ENCODE assay signal across 10 cellular contexts in the genomic region with DNA sequence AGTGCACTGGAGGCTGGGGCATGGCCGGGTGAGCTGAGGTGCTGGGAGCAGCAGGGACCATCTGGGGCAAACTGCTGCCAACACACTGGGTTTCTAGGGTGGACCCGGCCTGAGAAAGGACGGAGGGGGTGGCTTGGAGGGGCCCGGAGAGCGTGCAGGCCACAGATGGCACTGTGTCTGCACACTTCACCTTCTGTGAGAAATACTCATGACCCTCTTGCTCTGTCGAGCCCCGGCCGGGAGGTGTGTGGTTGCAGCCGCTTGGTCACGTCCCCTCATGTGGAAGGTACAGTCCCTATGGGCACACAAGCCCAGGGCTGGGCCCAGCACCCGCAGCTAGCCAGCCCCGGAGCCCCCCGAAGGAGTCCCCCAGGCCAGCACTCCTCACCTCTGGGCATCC. TPM values are rescaled to one million over a fixed set of nuclear protein-coding genes. Genes with fewer than 3 reads are reported as not detected.
DNase-seq lines count a peak whose midpoint lies in the region; ATAC-seq and TF ChIP-seq lines count a peak whose summit lies in the region.
"Had no signal": no experiment of that assay in that cellular context is flagged by ENCODE, and none has a peak within 500 bp of the region (broad histone marks: within the 10 kb centered on the region; RNA-seq: fewer than 3 reads in every experiment).

No MANE protein-coding gene starts in this region.

- no peaks in the 10 kb centered on the region for H3K27me3 ChIP-seq in CD4-positive, alpha-beta T cell (ENCODE audit: control insufficient read depth, insufficient read depth, low read length)

- peak overlapping the region; percentile 83 for H3K27ac Mint-ChIP-seq in CD4-positive, alpha-beta T cell
- no peak overlapping the region for H3K27ac Mint-ChIP-seq in glutamatergic neuron (ENCODE audit: unreplicated experiment)

- DNase-seq in CD4-positive, alpha-beta T cell = no peak
- DNase-seq in glutamatergic neuron (peak; percentile 37), NCI-H82 treated with DMSO at 0.1 percent for 48 hours (lab: John Stamatoyannopoulos, UW; ENCODE audit: unreplicated experiment) (no peak), NCI-H1092 treated with DMSO at 0.1 percent for 48 hours (lab: John Stamatoyannopoulos, UW) (no peak)
- DNase-seq: activated CD4-positive, alpha-beta T cell treated with anti-CD3 and anti-CD28 coated beads, Interleukin-2, amount 50 U/mL, for 48 hours; NCI-H1417 had no signal

- CTCF ChIA-PET in CD4-positive, alpha-beta T cell (lab: Charles Lee) = no interaction called here

- intact Hi-C loops in CD4-positive, alpha-beta T cell (cut with DNase I, micrococcal nuclease) = no loop called here

- peaks cover 42% of the 10 kb centered on the region for H3K4me1 Mint-ChIP-seq in CD4-positive, alpha-beta T cell (ENCODE audit: low read depth)
- peaks cover 13% of the 10 kb centered on the region for H3K4me1 Mint-ChIP-seq in glutamatergic neuron (ENCODE audit: low read depth, unreplicated experiment)

- no peaks in the 10 kb centered on the region for H3K36me3 Mint-ChIP-seq in CD4-positive, alpha-beta T cell (ENCODE audit: low read depth)
- peaks cover 4% of the 10 kb centered on the region for H3K36me3 Mint-ChIP-seq in glutamatergic neuron (ENCODE audit: unreplicated experiment)

- H3K4me3 Mint-ChIP-seq in CD4-positive, alpha-beta T cell = peak overlapping the region; percentile 62
- H3K4me3 Mint-ChIP-seq in glutamatergic neuron (ENCODE audit: unreplicated experiment) = no peak overlapping the region

- H3K9me3 Mint-ChIP-seq in CD4-positive, alpha-beta T cell = no peaks in the 10 kb centered on the region
- peaks cover 11% of the 10 kb centered on the region for H3K9me3 Mint-ChIP-seq in glutamatergic neuron (ENCODE audit: unreplicated experiment)

- peak; percentile 30 for ATAC-seq in CD4-positive, alpha-beta T cell (ENCODE audit: poor library complexity)
- ATAC-seq in GM19438 (IDR thresholded peaks at IDR 0.05; ENCODE audit: low read depth, unreplicated experiment) = peak; percentile 19
- ATAC-seq in HG03520 (IDR thresholded peaks at IDR 0.05; ENCODE audit: unreplicated experiment) = peak; percentile 11
- no peak for ATAC-seq in HG02840 (IDR thresholded peaks at IDR 0.05; ENCODE audit: low FRiP score, unreplicated experiment)
- no peak for ATAC-seq in HG03565 (IDR thresholded peaks at IDR 0.05; ENCODE audit: unreplicated experiment)

- no peaks in the 10 kb centered on the region for H3K9me3 ChIP-seq in CD4-positive, alpha-beta T cell (ENCODE audit: control insufficient read depth, low read length)

- no peak overlapping the region for H3K27ac ChIP-seq in CD4-positive, alpha-beta T cell (ENCODE audit: low read depth, low read length)

- no peaks in the 10 kb centered on the region for H3K27me3 Mint-ChIP-seq in CD4-positive, alpha-beta T cell
- H3K27me3 Mint-ChIP-seq in glutamatergic neuron (ENCODE audit: unreplicated experiment) = peaks cover 8% of the 10 kb centered on the region

- no peak for TF ChIP-seq CTCF in CD4-positive, alpha-beta T cell (IDR thresholded peaks at IDR 0.05)
- TF ChIP-seq CTCF in glutamatergic neuron (IDR thresholded peaks at IDR 0.05; ENCODE audit: partially characterized antibody, unreplicated experiment) = no peak

- POLR2A ChIA-PET in CD4-positive, alpha-beta T cell (lab: Charles Lee) = interaction anchor here (0.7 to 2.1 kb wide), 6 partner anchors 15 to 59 kb away, joined by 3 to 14 read pairs (median 3); no protein-coding TSS in a partner anchor

RNA-seq across cellular contexts. Expression of gene RBM38, which starts 59.7 kb away (rescaled TPM):
- total RNA-seq in CD4-positive, alpha-beta T cell = 100 to 1,000 TPM; 604 to 645 TPM
- 16.6 TPM for total RNA-seq in glutamatergic neuron (ENCODE audit: unreplicated experiment)

Comparison
In these comparisons a context has a peak if more than half of its experiments do, and no peak if none do; other contexts are left out.
1. ATAC-seq: peak in CD4-positive, alpha-beta T cell (single experiment), GM19438 (single experiment) and HG03520 (single experiment); none in HG02840 (single experiment) and HG03565 (single experiment).
2. RNA of gene RBM38, which starts 59.7 kb away (total RNA-seq): 604 to 645 TPM in CD4-positive, alpha-beta T cell; 16.6 TPM in glutamatergic neuron (single experiment); every median in the first group is over 10 times any median in the second.